Comparison of ENCODE assay signal across 16 cellular contexts in genomic region chr12:53972722-53973092, GRCh38. TPM values are rescaled to one million over a fixed set of nuclear protein-coding genes. Genes with fewer than 3 reads are reported as not detected.
A peak's percentile ranks its signal among the peaks of the same experiment; 100 is the strongest.
DNase-seq lines count a peak whose midpoint lies in the region; ATAC-seq and TF ChIP-seq lines count a peak whose summit lies in the region.
"Had no signal": no experiment of that assay in that cellular context is flagged by ENCODE, and none has a peak within 500 bp of the region (broad histone marks: within the 10 kb centered on the region; RNA-seq: fewer than 3 reads in every experiment).

No MANE protein-coding gene starts in this region.

- H3K79me2 ChIP-seq in mammary epithelial cell (ENCODE audit: insufficient read depth, low read length): no peaks in the 10 kb centered on the region

- in situ Hi-C loops in mammary epithelial cell (cut with MboI; ENCODE audit: low sequenced_read_pairs in 2 of 2): no loop called here

- peaks cover 8 to 28% (median 21%) of the 10 kb centered on the region in 4 donors for H3K4me1 Mint-ChIP-seq in naive thymus-derived CD8-positive, alpha-beta T cell

- no peaks in the 10 kb centered on the region for H4K20me1 ChIP-seq in mammary epithelial cell (ENCODE audit: insufficient read depth, low read length)

- H2AFZ ChIP-seq in mammary epithelial cell (ENCODE audit: low read depth, low read length): peak overlapping the region; percentile 90

- no peaks in the 10 kb centered on the region for H3K9me3 ChIP-seq in mammary epithelial cell (replicated peaks; ENCODE audit: insufficient read depth, low read length)

- no peak overlapping the region for H3K27ac ChIP-seq in mammary epithelial cell (ENCODE audit: insufficient read depth, low read depth, low read length)
- H3K27ac ChIP-seq: C4-2B, stomach had no signal

- WGBS in mammary epithelial cell (ENCODE audit: low coverage, missing lambda C conversion rate): 36% methylated on average over 10 of the region's 12 CpGs

- H3K9ac ChIP-seq in mammary epithelial cell (ENCODE audit: insufficient read depth, low read length): no peak overlapping the region

- DNase-seq in AG09309 (ENCODE audit: low read depth) (no peak), HFF-Myc (ENCODE audit: extremely low read depth, low read depth) (no peak), mammary epithelial cell (no peak), inferior parietal cortex (ENCODE audit: extremely low spot score) (no peak), RKO (ENCODE audit: low spot score) (no peak), NCI-H1417 treated with DMSO at 0.1 percent for 48 hours (lab: John Stamatoyannopoulos, UW) (no peak), NCI-H82 (lab: John Stamatoyannopoulos, UW) (no peak)
- no peak for DNase-seq in naive thymus-derived CD8-positive, alpha-beta T cell
- DNase-seq: activated CD4-positive, alpha-beta T cell treated with anti-CD3 and anti-CD28 coated beads, Interleukin-2, amount 50 U/mL, for 4 hours; MM.1S; NCI-H2171; stimulated activated CD4-positive, alpha-beta T cell treated with anti-CD3 and anti-CD28 coated beads, Interleukin-4, amount 100 ng/mL, for 4 hours; stomach had no signal

- peak overlapping the region in 2 of 10 donors; percentile 14 to 90 for H3K27ac Mint-ChIP-seq in naive thymus-derived CD8-positive, alpha-beta T cell

- H3K36me3 ChIP-seq in mammary epithelial cell (ENCODE audit: insufficient read depth, low read length): no peaks in the 10 kb centered on the region
- H3K36me3 ChIP-seq: stomach had no signal

- peaks cover 20% of the 10 kb centered on the region for H3K4me1 ChIP-seq in mammary epithelial cell (ENCODE audit: insufficient read depth, low read length)

- POLR2A ChIA-PET in naive thymus-derived CD8-positive, alpha-beta T cell (lab: Charles Lee): no interaction called here

- H3K36me3 Mint-ChIP-seq in naive thymus-derived CD8-positive, alpha-beta T cell: peaks cover 5 to 14% (median 8%) of the 10 kb centered on the region in 3 donors

- H3K4me3 ChIP-seq in AG09309 (ENCODE audit: control insufficient read depth, low read depth, low read length): peak overlapping the region; percentile 52
- peak overlapping the region; percentile 47 for H3K4me3 ChIP-seq in HFF-Myc (replicated peaks; ENCODE audit: low read depth, low read length)
- H3K4me3 ChIP-seq in mammary epithelial cell (replicated peaks in 1 of 3; ENCODE audit: insufficient read depth in 1 of 3, low read depth in 2 of 3, low read length in 3 of 3): no peak overlapping the region

- intact Hi-C loops in mammary epithelial cell (cut with micrococcal nuclease): no loop called here

- dilution Hi-C loops in mammary epithelial cell (cut with HindIII; ENCODE audit: low sequenced_read_pairs): no loop called here

- H3K9me3 Mint-ChIP-seq in naive thymus-derived CD8-positive, alpha-beta T cell: peaks cover 0 to 21% (median 11%) of the 10 kb centered on the region in 9 donors

- TF ChIP-seq CTCF in AG09309 (IDR thresholded peaks at IDR 0.05; ENCODE audit: control insufficient read depth, insufficient read depth, low read depth, low read length, missing control alignments): no peak
- TF ChIP-seq CTCF in HFF-Myc (IDR thresholded peaks at IDR 0.05; ENCODE audit: low read depth, low read length, missing control alignments): no peak
- TF ChIP-seq CTCF in mammary epithelial cell (conservative IDR thresholded peaks at IDR 0.05 in 1 of 2, IDR thresholded peaks at IDR 0.05 in 1 of 2; ENCODE audit: extremely low read depth in 1 of 2, insufficient read depth in 1 of 2, low read depth in 1 of 2, low read length in 2 of 2): no peak

- no TSS peak for BruUV-seq in mammary epithelial cell (replicated peaks; lab: Mats Ljungman, UMichigan)

- H3K4me2 ChIP-seq in mammary epithelial cell (ENCODE audit: insufficient read depth, low read depth, low read length): peak overlapping the region; percentile 81

- H3K27me3 ChIP-seq in mammary epithelial cell (ENCODE audit: insufficient read depth, low read length): peaks cover 8% of the 10 kb centered on the region

- H3K27me3 Mint-ChIP-seq in naive thymus-derived CD8-positive, alpha-beta T cell: peaks cover 57 to 98% (median 81%) of the 10 kb centered on the region in 5 donors

- CTCF ChIA-PET in mammary epithelial cell (lab: Charles Lee; ENCODE audit: low non-redundant PET): no interaction called here

- H3K4me3 Mint-ChIP-seq in naive thymus-derived CD8-positive, alpha-beta T cell: peak overlapping the region; percentile 2 to 77 (median 61)

- ATAC-seq in naive thymus-derived CD8-positive, alpha-beta T cell: no peak
- ATAC-seq: activated naive CD4-positive, alpha-beta T cell treated with anti-CD3 and anti-CD28 coated beads, Interleukin-2, amount 50 U/mL, for 72 hours had no signal

RNA-seq across cellular contexts. Expression of gene HOXC11, which starts 0.2 kb away (rescaled TPM):
- total RNA-seq in mammary epithelial cell: 1 to 10 TPM in 1 of 2 donors, not detected in 1; 1.5 TPM
- polyA plus RNA-seq in mammary epithelial cell: 0.22 TPM
- not detected for polyA minus RNA-seq in mammary epithelial cell
- total RNA-seq in naive thymus-derived CD8-positive, alpha-beta T cell: not detected
- not detected for polyA plus RNA-seq in naive thymus-derived CD8-positive, alpha-beta T cell
- total RNA-seq: activated naive CD4-positive, alpha-beta T cell treated with anti-CD3 and anti-CD28 coated beads, Interleukin-2, amount 50 U/mL, for 72 hours; stomach had no signal
- polyA plus RNA-seq: stomach had no signal

RNA-seq across cellular contexts. Expression of gene HOTAIR, which starts 2.0 kb away (rescaled TPM):
- total RNA-seq in mammary epithelial cell: under 1 TPM in 1 of 2 donors, not detected in 1; 0.67 TPM
- polyA plus RNA-seq in mammary epithelial cell: 0.33 TPM
- polyA minus RNA-seq in mammary epithelial cell: not detected
- not detected for total RNA-seq in naive thymus-derived CD8-positive, alpha-beta T cell
- polyA plus RNA-seq in naive thymus-derived CD8-positive, alpha-beta T cell: not detected
- total RNA-seq: activated naive CD4-positive, alpha-beta T cell treated with anti-CD3 and anti-CD28 coated beads, Interleukin-2, amount 50 U/mL, for 72 hours; esophagus mucosa; stomach had no signal
- polyA plus RNA-seq: stomach had no signal

RNA-seq across cellular contexts. Expression of gene HOXC10, which starts 12.2 kb away (rescaled TPM):
- 1 to 10 TPM; 3.3 to 3.8 TPM for total RNA-seq in mammary epithelial cell
- polyA plus RNA-seq in mammary epithelial cell: 0.83 TPM
- 1.2 TPM for polyA minus RNA-seq in mammary epithelial cell
- total RNA-seq in naive thymus-derived CD8-positive, alpha-beta T cell: not detected
- not detected for polyA plus RNA-seq in naive thymus-derived CD8-positive, alpha-beta T cell
- total RNA-seq: activated naive CD4-positive, alpha-beta T cell treated with anti-CD3 and anti-CD28 coated beads, Interleukin-2, amount 50 U/mL, for 72 hours; stomach had no signal
- polyA plus RNA-seq: stomach had no signal

RNA-seq across cellular contexts. Expression of gene HOXC12, which starts 18.0 kb away (rescaled TPM):
- total RNA-seq in mammary epithelial cell: under 1 TPM in 1 of 2 donors, not detected in 1; under 0.01 TPM
- 0.05 TPM for polyA plus RNA-seq in mammary epithelial cell
- polyA minus RNA-seq in mammary epithelial cell: not detected
- total RNA-seq in naive thymus-derived CD8-positive, alpha-beta T cell: not detected
- not detected for polyA plus RNA-seq in naive thymus-derived CD8-positive, alpha-beta T cell
- total RNA-seq: activated naive CD4-positive, alpha-beta T cell treated with anti-CD3 and anti-CD28 coated beads, Interleukin-2, amount 50 U/mL, for 72 hours; esophagus mucosa; stomach had no signal
- polyA plus RNA-seq: stomach had no signal

RNA-seq across cellular contexts. Expression of gene HOXC9, which starts 27.3 kb away (rescaled TPM):
- 1 to 10 TPM; 3.2 to 9.4 TPM for total RNA-seq in mammary epithelial cell
- polyA plus RNA-seq in mammary epithelial cell: 2.9 TPM
- 4.2 TPM for polyA minus RNA-seq in mammary epithelial cell
- total RNA-seq in naive thymus-derived CD8-positive, alpha-beta T cell: not detected
- polyA plus RNA-seq in naive thymus-derived CD8-positive, alpha-beta T cell: not detected
- total RNA-seq: activated naive CD4-positive, alpha-beta T cell treated with anti-CD3 and anti-CD28 coated beads, Interleukin-2, amount 50 U/mL, for 72 hours; stomach had no signal

Comparison
In these comparisons a context has a peak if more than half of its experiments do, and no peak if none do; other contexts are left out.
1. H3K4me3 ChIP-seq: peak in AG09309 (single experiment) and HFF-Myc (single experiment); none in mammary epithelial cell (0 of 3).
2. RNA of gene HOXC10, which starts 12.2 kb away (total RNA-seq): 3.3 to 3.8 TPM in mammary epithelial cell; not detected in naive thymus-derived CD8-positive, alpha-beta T cell; every median in the first group is over 4 times any median in the second.